ENCODE assay signal across 10 cellular contexts in the genomic region with DNA sequence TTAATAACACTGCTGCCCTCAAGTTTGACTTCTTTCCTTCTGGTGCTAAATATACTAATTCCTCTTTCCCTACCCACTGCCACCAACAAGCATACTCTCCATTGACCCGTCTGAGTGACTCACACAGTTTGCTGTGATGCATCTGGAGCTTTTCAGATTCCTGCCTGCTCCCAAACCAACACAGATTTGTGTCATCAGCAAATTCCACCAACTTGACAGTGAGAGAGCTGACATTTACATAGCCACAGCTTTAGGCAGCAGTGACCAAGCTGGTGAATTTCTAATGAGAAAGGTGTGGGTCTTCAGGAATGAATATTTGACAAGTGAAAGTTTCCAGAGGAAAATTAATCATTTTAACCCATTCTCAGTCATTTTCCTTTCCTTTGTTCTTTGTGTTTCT.
DNase-seq lines count a peak whose midpoint lies in the region; ATAC-seq and TF ChIP-seq lines count a peak whose summit lies in the region.
"Had no signal": no experiment of that assay in that cellular context is flagged by ENCODE, and none has a peak within 500 bp of the region (broad histone marks: within the 10 kb centered on the region; RNA-seq: fewer than 3 reads in every experiment).

No MANE protein-coding gene starts in this region.

- peaks cover 0 to 2% of the 10 kb centered on the region in 2 experiments; a peak in 1 of 5 replicates for H3K9me3 Mint-ChIP-seq in H9
- H3K9me3 Mint-ChIP-seq in stimulated activated naive B cell treated with anti-CD40 and anti-IgM and Interleukin-4, amounts not matched to agents 10 μg/mL and 1 μg/mL and 100 μg/mL, for 72 hours: peaks cover 3 to 4% of the 10 kb centered on the region in 2 donors

- H4K20me1 ChIP-seq in H9 (ENCODE audit: control insufficient read depth, insufficient read depth, insufficient read length): no peaks in the 10 kb centered on the region

- H3K4me3 Mint-ChIP-seq in H9: no peak overlapping the region
- no peak overlapping the region for H3K4me3 Mint-ChIP-seq in stimulated activated naive B cell treated with anti-CD40 and anti-IgM and Interleukin-4, amounts not matched to agents 10 μg/mL and 1 μg/mL and 100 μg/mL, for 72 hours

- no peaks in the 10 kb centered on the region for H3K36me3 ChIP-seq in sigmoid colon

- no peak overlapping the region for H2BK5ac ChIP-seq in H9 (ENCODE audit: insufficient read length, low read length)

- no peak overlapping the region for H3K18ac ChIP-seq in H9 (ENCODE audit: insufficient read length, low read depth, low read length)

- TF ChIP-seq EP300 in sigmoid colon (IDR thresholded peaks at IDR 0.05): no peak

- no peak overlapping the region for H3K9ac ChIP-seq in H9 (ENCODE audit: extremely low read depth, insufficient read length, low read length)

- no peak overlapping the region for H3K56ac ChIP-seq in H9 (ENCODE audit: insufficient read length, low read depth, low read length)

- no peak for TF ChIP-seq CTCF in H9 (conservative IDR thresholded peaks at IDR 0.05)
- no peak for TF ChIP-seq CTCF in fibroblast of villous mesenchyme (IDR thresholded peaks at IDR 0.05; ENCODE audit: insufficient read depth, low read depth, low read length)
- TF ChIP-seq CTCF in sigmoid colon (IDR thresholded peaks at IDR 0.05): no peak

- H3K4me3 ChIP-seq in fibroblast of villous mesenchyme (ENCODE audit: low read depth, low read length) (no peak overlapping the region), sigmoid colon (no peak overlapping the region)

- no peak overlapping the region for H4K8ac ChIP-seq in H9 (replicated peaks; ENCODE audit: insufficient read length, low read depth, low read length)

- H2BK12ac ChIP-seq in H9 (ENCODE audit: insufficient read length, low read depth, low read length): no peak overlapping the region

- peaks cover 20 to 21% of the 10 kb centered on the region in 2 experiments for H3K4me1 Mint-ChIP-seq in H9
- no peaks in the 10 kb centered on the region for H3K4me1 Mint-ChIP-seq in stimulated activated naive B cell treated with anti-CD40 and anti-IgM and Interleukin-4, amounts not matched to agents 10 μg/mL and 1 μg/mL and 100 μg/mL, for 72 hours

- no peak overlapping the region for H2BK120ac ChIP-seq in H9 (ENCODE audit: low read depth, low read length, poor library complexity, severe bottlenecking)

- H3K4me2 ChIP-seq in H9 (ENCODE audit: insufficient read depth, insufficient read length, low read length): no peak overlapping the region

- no peaks in the 10 kb centered on the region for H3K79me2 ChIP-seq in H9 (ENCODE audit: insufficient read depth, low read length)

- TF ChIP-seq POLR2A in sigmoid colon (IDR thresholded peaks at IDR 0.05): no peak

- H3K4ac ChIP-seq in H9 (ENCODE audit: low read depth, low read length): no peak overlapping the region

- H3K27me3 ChIP-seq in H9 (ENCODE audit: insufficient read depth, low read length) (no peaks in the 10 kb centered on the region), sigmoid colon (no peaks in the 10 kb centered on the region)

- WGBS in H9 (ENCODE audit: extremely low coverage, insufficient read length, low lambda C conversion rate): no CpG with 5 or more reads among the region's 1 CpG
- WGBS in sigmoid colon, 2 donors: 41 to 63% methylated on average over 1 of the region's 1 CpG

- H2AK5ac ChIP-seq in H9 (ENCODE audit: insufficient read length, low read length): no peak overlapping the region

- no peak overlapping the region for H3K23ac ChIP-seq in H9 (ENCODE audit: insufficient read length, low read depth, low read length)

- 0 out of 7 replicates have a peak overlapping the region, but pooled peaks of 1 of the 3 experiments have one; percentile 1 for H3K27ac Mint-ChIP-seq in H9
- no peak overlapping the region for H3K27ac Mint-ChIP-seq in stimulated activated naive B cell treated with anti-CD40 and anti-IgM and Interleukin-4, amounts not matched to agents 10 μg/mL and 1 μg/mL and 100 μg/mL, for 72 hours

- H4K5ac ChIP-seq in H9 (ENCODE audit: insufficient read length, low read depth, low read length): no peak overlapping the region

- no peaks in the 10 kb centered on the region for H3K27me3 Mint-ChIP-seq in H9 (ENCODE audit: low read depth)
- H3K27me3 Mint-ChIP-seq in stimulated activated naive B cell treated with anti-CD40 and anti-IgM and Interleukin-4, amounts not matched to agents 10 μg/mL and 1 μg/mL and 100 μg/mL, for 72 hours: peaks cover 0 to 5% of the 10 kb centered on the region in 2 donors

- H3K36me3 Mint-ChIP-seq in H9 (ENCODE audit: insufficient read depth in 1 of 3, low read depth in 3 of 3): peaks cover 0 to 4% (median 0%) of the 10 kb centered on the region in 3 experiments; a peak in 1 of 7 replicates
- no peaks in the 10 kb centered on the region for H3K36me3 Mint-ChIP-seq in stimulated activated naive B cell treated with anti-CD40 and anti-IgM and Interleukin-4, amounts not matched to agents 10 μg/mL and 1 μg/mL and 100 μg/mL, for 72 hours

- no peak overlapping the region for H4K91ac ChIP-seq in H9 (ENCODE audit: insufficient read length, low read depth, low read length)

- DNase-seq in H9: peak; percentile 33
- peak; percentile 79 for DNase-seq in fibroblast of villous mesenchyme (ENCODE audit: low read depth)
- DNase-seq in sigmoid colon: no peak
- DNase-seq in stimulated activated naive B cell treated with anti-CD40 and anti-IgM and Interleukin-4, amounts not matched to agents 10 μg/mL and 1 μg/mL and 100 μg/mL, for 72 hours: no peak
- DNase-seq: activated T-cell treated with anti-CD3 and anti-CD28 coated beads for 4 hours; effector CD8-positive, alpha-beta T cell; NCI-H1694 treated with DMSO at 0.1 percent for 48 hours had no signal

- no peaks in the 10 kb centered on the region for H3K9me3 ChIP-seq in H9 (ENCODE audit: control insufficient read depth, low read depth, low read length)
- no peaks in the 10 kb centered on the region for H3K9me3 ChIP-seq in sigmoid colon

- no peaks in the 10 kb centered on the region for H3K79me1 ChIP-seq in H9 (ENCODE audit: insufficient read depth, low read depth, low read length, poor library complexity, severe bottlenecking)

- no peak overlapping the region for H3K27ac ChIP-seq in H9 (ENCODE audit: insufficient read length, low read depth, low read length)
- H3K27ac ChIP-seq in sigmoid colon: peak overlapping the region in 3 of 4 donors; percentile 7 to 44 (median 17)

- H2BK20ac ChIP-seq in H9 (ENCODE audit: low read depth, low read length, poor library complexity, severe bottlenecking): no peak overlapping the region

- no peak overlapping the region for H2AFZ ChIP-seq in H9 (ENCODE audit: low read length)

- peak; percentile 96 for ATAC-seq in SK-N-SH treated with all-trans-retinoic acid at 6 μM for 48 hours
- no peak for ATAC-seq in GM21515 (IDR thresholded peaks at IDR 0.05; ENCODE audit: unreplicated experiment)
- no peak for ATAC-seq in HG03159 (IDR thresholded peaks at IDR 0.05; ENCODE audit: unreplicated experiment)
- ATAC-seq in stimulated activated naive B cell treated with anti-CD40 and anti-IgM and Interleukin-4, amounts not matched to agents 10 μg/mL and 1 μg/mL and 100 μg/mL, for 72 hours (replicated peaks): no peak

- H3K14ac ChIP-seq in H9 (ENCODE audit: insufficient read depth, low read length): no peak overlapping the region

- H3K4me1 ChIP-seq in H9 (ENCODE audit: insufficient read depth, low read length) (no peaks in the 10 kb centered on the region), sigmoid colon (peaks cover 0 to 24% (median 16%) of the 10 kb centered on the region in 4 donors)

- no peak overlapping the region for H3T11ph ChIP-seq in H9 (ENCODE audit: low read length)

- intact Hi-C loops in sigmoid colon (cut with DNase I): no loop called here

- no peak overlapping the region for H2BK15ac ChIP-seq in H9 (ENCODE audit: low read depth, low read length)

- no peaks in the 10 kb centered on the region for H3K23me2 ChIP-seq in H9 (ENCODE audit: insufficient read length, low read depth, low read length, poor library complexity, severe bottlenecking)

TF ChIP-seq in SK-N-SH treated with all-trans-retinoic acid at 6 μM for 48 hours, 23 proteins besides CTCF, POLR2A, EP300 and RAD21:
- TF ChIP-seq ARNTL (CRISPR knock-in tag; IDR thresholded peaks at IDR 0.05; ENCODE audit: borderline replicate concordance, low read depth): no peak
- peak; percentile 31; the same call in 1 of the 2 replicates for TF ChIP-seq TOX (CRISPR knock-in tag; IDR thresholded peaks at IDR 0.05; ENCODE audit: borderline replicate concordance)

Comparison
In these comparisons a context has a peak if more than half of its experiments do, and no peak if none do; other contexts are left out.
1. DNase-seq: peak in H9 (single experiment) and fibroblast of villous mesenchyme (single experiment); none in sigmoid colon (single experiment) and stimulated activated naive B cell treated with anti-CD40 and anti-IgM and Interleukin-4, amounts not matched to agents 10 μg/mL and 1 μg/mL and 100 μg/mL, for 72 hours (single experiment).